Comparison of ENCODE assay signal across 21 cellular contexts in the genomic region with DNA sequence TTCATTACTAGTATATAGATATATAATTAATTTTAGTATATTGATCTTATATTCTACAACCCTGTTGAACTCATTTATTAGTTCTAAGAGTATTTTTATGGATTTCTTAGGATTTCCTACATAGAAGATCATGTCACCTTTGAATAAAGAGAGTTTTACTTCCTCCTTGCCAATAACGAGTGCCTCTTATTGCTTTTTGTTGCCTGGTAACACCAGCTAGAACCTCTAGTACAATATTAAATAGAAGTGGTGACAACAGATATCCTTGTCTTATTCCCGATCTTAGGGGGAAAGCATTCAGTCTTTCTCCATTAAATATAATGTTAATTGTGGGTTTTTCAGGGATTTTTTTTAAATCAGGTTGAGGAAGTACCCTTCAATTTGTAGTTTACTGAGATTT.
A peak's percentile ranks its signal among the peaks of the same experiment; 100 is the strongest.
DNase-seq lines count a peak whose midpoint lies in the region; FAIRE-seq lines count a peak whose summit lies in the region.
"Had no signal": no experiment of that assay in that cellular context is flagged by ENCODE, and none has a peak within 500 bp of the region (broad histone marks: within the 10 kb centered on the region; RNA-seq: fewer than 3 reads in every experiment).

No MANE protein-coding gene starts in this region.

- H3K27me3 ChIP-seq in effector memory CD4-positive, alpha-beta T cell (replicated peaks; ENCODE audit: control insufficient read depth, insufficient read depth, low read length, poor library complexity, severe bottlenecking) = no peaks in the 10 kb centered on the region
- H3K27me3 ChIP-seq: SJSA1 had no signal

- no peak overlapping the region for H3K4me3 ChIP-seq in effector memory CD4-positive, alpha-beta T cell (ENCODE audit: insufficient read depth, low read depth, low read length, poor library complexity, severe bottlenecking)
- H3K4me3 ChIP-seq: A549, GM23338, HAP-1, SJSA1 had no signal

- H3K9me3 ChIP-seq in effector memory CD4-positive, alpha-beta T cell (ENCODE audit: control insufficient read depth, low read length) = no peaks in the 10 kb centered on the region
- H3K9me3 ChIP-seq: A549, HAP-1, SJSA1 had no signal

- H3K4me1 ChIP-seq in effector memory CD4-positive, alpha-beta T cell (ENCODE audit: control insufficient read depth, insufficient read depth, low read length, poor library complexity, severe bottlenecking) = no peaks in the 10 kb centered on the region
- H3K4me1 ChIP-seq: HAP-1 had no signal

- FAIRE-seq in RCC 7860 (lab: Jason Lieb, UNC) = peak; percentile 27
- FAIRE-seq: A549, D721Med, GM18507 had no signal

- DNase-seq in NCI-H2196 (lab: John Stamatoyannopoulos, UW; ENCODE audit: unreplicated experiment) (peak; percentile 15), NCI-H2196 treated with DMSO at 0.1 percent for 48 hours (lab: John Stamatoyannopoulos, UW; ENCODE audit: unreplicated experiment) (no peak), RCC 7860 (ENCODE audit: low spot score) (no peak), kidney tubule cell (ENCODE audit: low spot score) (peak; percentile 52), globus pallidus (ENCODE audit: low spot score) (no peak)
- DNase-seq in effector memory CD4-positive, alpha-beta T cell = no peak
- no peak for DNase-seq in activated CD4-positive, alpha-beta T cell treated with anti-CD3 and anti-CD28 coated beads for 48 hours
- DNase-seq: GDM1, NCI-H1092 treated with DMSO at 0.1 percent for 48 hours, NCI-H2081 treated with DMSO at 0.1 percent for 48 hours, NCI-H226, NCI-H524 treated with DMSO at 0.1 percent for 48 hours, T-helper 1 cell had no signal

- H3K27ac ChIP-seq in effector memory CD4-positive, alpha-beta T cell (ENCODE audit: insufficient read depth, low read length, poor library complexity, severe bottlenecking) = no peak overlapping the region
- H3K27ac ChIP-seq: A549, HL-60, KMS-11, SJSA1 had no signal

- H3K36me3 ChIP-seq in effector memory CD4-positive, alpha-beta T cell (ENCODE audit: control insufficient read depth, insufficient read depth, low read length) = no peaks in the 10 kb centered on the region

Comparison
In these comparisons a context has a peak if more than half of its experiments do, and no peak if none do; other contexts are left out.
1. DNase-seq: peak in NCI-H2196 (single experiment) and kidney tubule cell (single experiment); none in NCI-H2196 treated with DMSO at 0.1 percent for 48 hours (single experiment), RCC 7860 (single experiment), effector memory CD4-positive, alpha-beta T cell (0 of 3), globus pallidus (single experiment) and activated CD4-positive, alpha-beta T cell treated with anti-CD3 and anti-CD28 coated beads for 48 hours (single experiment).